ENCODE assay signal across 19 cellular contexts in the genomic region with DNA sequence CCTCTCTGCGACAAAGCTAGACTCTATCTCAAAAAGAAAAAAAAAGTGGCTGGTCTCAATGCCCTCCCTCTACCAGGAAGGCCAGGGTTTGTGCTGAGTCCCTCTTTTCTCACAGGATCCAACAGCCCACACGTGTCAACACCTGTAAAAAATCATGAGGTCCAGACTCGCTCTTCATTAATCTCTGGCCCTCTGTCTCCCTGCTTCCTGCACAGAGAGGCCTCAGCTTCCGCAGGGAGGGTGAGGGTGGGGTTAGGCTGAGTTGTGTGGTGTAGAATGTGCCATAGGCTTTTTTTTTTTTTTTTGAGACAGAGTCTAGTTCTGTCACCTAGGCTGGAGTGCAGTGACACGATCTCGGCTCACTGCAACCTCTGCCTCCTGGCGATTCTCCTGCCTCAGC. TPM values are rescaled to one million over a fixed set of nuclear protein-coding genes. Genes with fewer than 3 reads are reported as not detected.
A peak's percentile ranks its signal among the peaks of the same experiment; 100 is the strongest.
DNase-seq lines count a peak whose midpoint lies in the region; ATAC-seq and TF ChIP-seq lines count a peak whose summit lies in the region.
"Had no signal": no experiment of that assay in that cellular context is flagged by ENCODE, and none has a peak within 500 bp of the region (broad histone marks: within the 10 kb centered on the region; RNA-seq: fewer than 3 reads in every experiment).

No MANE protein-coding gene starts in this region.

- peak overlapping the region; percentile 18 for H3K4me3 Mint-ChIP-seq in activated naive CD8-positive, alpha-beta T cell treated with anti-CD3 and anti-CD28 coated beads for 36 hours
- no peak overlapping the region for H3K4me3 Mint-ChIP-seq in activated naive CD8-positive, alpha-beta T cell treated with anti-CD3 and anti-CD28 coated beads, Interleukin-2, amount 50 U/mL, for 24 hours
- no peak overlapping the region for H3K4me3 Mint-ChIP-seq in activated naive CD8-positive, alpha-beta T cell treated with anti-CD3 and anti-CD28 coated beads, Interleukin-2, amount 10 ng/mL, durations not matched to agents 7 days and 5 days
- peak overlapping the region; percentile 20 for H3K4me3 Mint-ChIP-seq in type B pancreatic cell

- H3K4me2 ChIP-seq in OCI-LY7 (ENCODE audit: low read length), result peak overlapping the region; percentile 90

- peaks cover 63% of the 10 kb centered on the region for H3K36me3 ChIP-seq in OCI-LY7 (ENCODE audit: insufficient read depth, low read length)

- H3K27ac Mint-ChIP-seq in activated naive CD8-positive, alpha-beta T cell treated with anti-CD3 and anti-CD28 coated beads for 36 hours, result no peak overlapping the region
- H3K27ac Mint-ChIP-seq in activated naive CD8-positive, alpha-beta T cell treated with anti-CD3 and anti-CD28 coated beads, Interleukin-2, amount 50 U/mL, for 24 hours, result no peak overlapping the region
- H3K27ac Mint-ChIP-seq in activated naive CD8-positive, alpha-beta T cell treated with anti-CD3 and anti-CD28 coated beads, Interleukin-2, amount 10 ng/mL, durations not matched to agents 7 days and 5 days, result no peak overlapping the region
- H3K27ac Mint-ChIP-seq in type B pancreatic cell, result no peak overlapping the region

- H3K4me3 ChIP-seq in OCI-LY7 (ENCODE audit: low read depth, low read length, poor library complexity, severe bottlenecking), result peak overlapping the region; percentile 78
- H3K4me3 ChIP-seq: HAP-1, Peyer's patch had no signal

- H3K27me3 Mint-ChIP-seq in activated naive CD8-positive, alpha-beta T cell treated with anti-CD3 and anti-CD28 coated beads for 36 hours, result peaks cover 25% of the 10 kb centered on the region
- peaks cover 24% of the 10 kb centered on the region for H3K27me3 Mint-ChIP-seq in activated naive CD8-positive, alpha-beta T cell treated with anti-CD3 and anti-CD28 coated beads, Interleukin-2, amount 50 U/mL, for 24 hours
- H3K27me3 Mint-ChIP-seq in activated naive CD8-positive, alpha-beta T cell treated with anti-CD3 and anti-CD28 coated beads, Interleukin-2, amount 10 ng/mL, durations not matched to agents 7 days and 5 days, result peaks cover 24% of the 10 kb centered on the region
- peaks cover 46% of the 10 kb centered on the region for H3K27me3 Mint-ChIP-seq in type B pancreatic cell

- peaks cover 73% of the 10 kb centered on the region for H3K4me1 ChIP-seq in OCI-LY7 (ENCODE audit: insufficient read depth, low read length, poor library complexity, severe bottlenecking)

- H3K27ac ChIP-seq in OCI-LY7 (ENCODE audit: low read depth, low read length, poor library complexity, severe bottlenecking), result peak overlapping the region; percentile 90
- H3K27ac ChIP-seq: Peyer's patch had no signal

- no peaks in the 10 kb centered on the region for H4K20me1 ChIP-seq in OCI-LY7 (ENCODE audit: insufficient read depth, low read length)

- no peaks in the 10 kb centered on the region for H3K9me3 ChIP-seq in OCI-LY7 (ENCODE audit: low read length)
- H3K9me3 ChIP-seq: HAP-1, Peyer's patch had no signal

- CTCF ChIA-PET in OCI-LY7 (lab: Charles Lee; ENCODE audit: unreplicated experiment), result interaction anchor here (0.6 kb wide), 1 partner anchor 28 kb away, joined by 4 read pairs; no protein-coding TSS in a partner anchor

- no peaks in the 10 kb centered on the region for H3K9me2 ChIP-seq in OCI-LY7 (ENCODE audit: insufficient read depth, low read length)

- POLR2A ChIA-PET in OCI-LY7 (lab: Charles Lee), result interaction anchor here (1.2 kb wide), 1 partner anchor 9 kb away, joined by 4 read pairs; no protein-coding TSS in a partner anchor
- POLR2A ChIA-PET in activated naive CD8-positive, alpha-beta T cell treated with anti-CD3 and anti-CD28 coated beads, Interleukin-2, amount 10 ng/mL, durations not matched to agents 7 days and 5 days (lab: Charles Lee), result no interaction called here

- ATAC-seq in activated naive CD8-positive, alpha-beta T cell treated with anti-CD3 and anti-CD28 coated beads, Interleukin-2, amount 50 U/mL, for 24 hours, result no peak
- peak; percentile 21 for ATAC-seq in activated naive CD8-positive, alpha-beta T cell treated with anti-CD3 and anti-CD28 coated beads, Interleukin-2, amount 10 ng/mL, durations not matched to agents 7 days and 5 days (ENCODE audit: low read depth)
- ATAC-seq: SK-N-SH treated with all-trans-retinoic acid at 6 μM for 48 hours had no signal

- peaks cover 39% of the 10 kb centered on the region; the same call in 1 of the 2 replicates for H3K79me2 ChIP-seq in OCI-LY7 (ENCODE audit: insufficient read depth, low read depth, low read length)

- BruUV-seq in OCI-LY7 (replicated peaks; lab: Mats Ljungman, UMichigan), result no TSS peak

- peaks cover 6% of the 10 kb centered on the region for H3K36me3 Mint-ChIP-seq in activated naive CD8-positive, alpha-beta T cell treated with anti-CD3 and anti-CD28 coated beads for 36 hours
- H3K36me3 Mint-ChIP-seq in activated naive CD8-positive, alpha-beta T cell treated with anti-CD3 and anti-CD28 coated beads, Interleukin-2, amount 50 U/mL, for 24 hours (ENCODE audit: low read depth), result peaks cover 16% of the 10 kb centered on the region
- peaks cover 1% of the 10 kb centered on the region for H3K36me3 Mint-ChIP-seq in activated naive CD8-positive, alpha-beta T cell treated with anti-CD3 and anti-CD28 coated beads, Interleukin-2, amount 10 ng/mL, durations not matched to agents 7 days and 5 days
- peaks cover 19% of the 10 kb centered on the region for H3K36me3 Mint-ChIP-seq in type B pancreatic cell

- TF ChIP-seq CTCF in OCI-LY7 (conservative IDR thresholded peaks at IDR 0.05; ENCODE audit: low read length) (no peak), type B pancreatic cell (conservative IDR thresholded peaks at IDR 0.05) (no peak), GM20000 (IDR thresholded peaks at IDR 0.05; ENCODE audit: extremely low read depth, missing control alignments) (no peak)

- peaks cover 20% of the 10 kb centered on the region for H3K4me1 Mint-ChIP-seq in activated naive CD8-positive, alpha-beta T cell treated with anti-CD3 and anti-CD28 coated beads for 36 hours
- H3K4me1 Mint-ChIP-seq in activated naive CD8-positive, alpha-beta T cell treated with anti-CD3 and anti-CD28 coated beads, Interleukin-2, amount 50 U/mL, for 24 hours, result peaks cover 30% of the 10 kb centered on the region
- peaks cover 17% of the 10 kb centered on the region for H3K4me1 Mint-ChIP-seq in activated naive CD8-positive, alpha-beta T cell treated with anti-CD3 and anti-CD28 coated beads, Interleukin-2, amount 10 ng/mL, durations not matched to agents 7 days and 5 days
- H3K4me1 Mint-ChIP-seq in type B pancreatic cell (ENCODE audit: unreplicated experiment), result peaks cover 8% of the 10 kb centered on the region

- no peak overlapping the region for H2AFZ ChIP-seq in OCI-LY7 (ENCODE audit: low read length)

- intact Hi-C loops in OCI-LY7 (cut with micrococcal nuclease; ENCODE audit: unreplicated experiment), result no loop called here

- no peak for DNase-seq in activated naive CD8-positive, alpha-beta T cell treated with anti-CD3 and anti-CD28 coated beads for 36 hours
- DNase-seq in activated naive CD8-positive, alpha-beta T cell treated with anti-CD3 and anti-CD28 coated beads, Interleukin-2, amount 50 U/mL, for 24 hours, result no peak
- DNase-seq in OCI-LY7 (ENCODE audit: low spot score), result no peak
- no peak for DNase-seq in activated naive CD8-positive, alpha-beta T cell treated with anti-CD3 and anti-CD28 coated beads, Interleukin-2, amount 10 ng/mL, durations not matched to agents 7 days and 5 days
- no peak for DNase-seq in type B pancreatic cell (ENCODE audit: extremely low spot score, unreplicated experiment)
- no peak for DNase-seq in HK-2 (ENCODE audit: unreplicated experiment)
- no peak for DNase-seq in HuH-7.5 (ENCODE audit: low spot score)
- DNase-seq in GM20000 (ENCODE audit: low spot score), result no peak
- DNase-seq: COR-L47, DMS153, KG1, NCI-H1092, NCI-H2081 treated with DMSO at 0.1 percent for 48 hours, NCI-H510A treated with DMSO at 0.1 percent for 48 hours, Peyer's patch, SHP77 treated with DMSO at 0.1 percent for 48 hours had no signal

- H3K9me3 Mint-ChIP-seq in activated naive CD8-positive, alpha-beta T cell treated with anti-CD3 and anti-CD28 coated beads for 36 hours, result no peaks in the 10 kb centered on the region
- H3K9me3 Mint-ChIP-seq in activated naive CD8-positive, alpha-beta T cell treated with anti-CD3 and anti-CD28 coated beads, Interleukin-2, amount 50 U/mL, for 24 hours, result no peaks in the 10 kb centered on the region
- H3K9me3 Mint-ChIP-seq in activated naive CD8-positive, alpha-beta T cell treated with anti-CD3 and anti-CD28 coated beads, Interleukin-2, amount 10 ng/mL, durations not matched to agents 7 days and 5 days, result no peaks in the 10 kb centered on the region
- H3K9me3 Mint-ChIP-seq in type B pancreatic cell, result no peaks in the 10 kb centered on the region

RNA-seq across cellular contexts. Expression of gene CFAP73, which starts 6.1 kb away (rescaled TPM):
- total RNA-seq in activated naive CD8-positive, alpha-beta T cell treated with anti-CD3 and anti-CD28 coated beads for 36 hours, result 1 to 10 TPM in 1 of 2 experiments, under 1 TPM in 1; 0.16 to 1.0 TPM
- 14.0 and 26.9 TPM in 2 replicates for total RNA-seq in OCI-LY7 (2014; rRNA removed; shearing (Covaris generic))
- total RNA-seq in OCI-LY7 (2022), result 37.4 and 39.2 TPM in 2 replicates
- total RNA-seq in activated naive CD8-positive, alpha-beta T cell treated with anti-CD3 and anti-CD28 coated beads, Interleukin-2, amount 10 ng/mL, durations not matched to agents 7 days and 5 days, result under 1 TPM; 0.55 to 0.65 TPM
- 0.27 and 0.81 TPM in 2 replicates for total RNA-seq in type B pancreatic cell (ENCODE audit: low replicate concordance)
- total RNA-seq: M059J, Peyer's patch had no signal

RNA-seq across cellular contexts. Expression of gene RASAL1, which starts 20.1 kb away (rescaled TPM):
- 1 to 10 TPM; 1.3 to 1.9 TPM for total RNA-seq in activated naive CD8-positive, alpha-beta T cell treated with anti-CD3 and anti-CD28 coated beads for 36 hours
- total RNA-seq in OCI-LY7 (2014; rRNA removed; shearing (Covaris generic)), result 69.1 and 89.1 TPM in 2 replicates
- total RNA-seq in OCI-LY7 (2022), result 67.5 and 74.4 TPM in 2 replicates
- total RNA-seq in activated naive CD8-positive, alpha-beta T cell treated with anti-CD3 and anti-CD28 coated beads, Interleukin-2, amount 10 ng/mL, durations not matched to agents 7 days and 5 days, result 1 to 10 TPM; 1.0 to 2.3 TPM
- total RNA-seq in type B pancreatic cell (ENCODE audit: low replicate concordance), result 0.58 and 2.7 TPM in 2 replicates
- total RNA-seq: M059J had no signal

RNA-seq across cellular contexts. Expression of gene DDX54, which starts 29.6 kb away (rescaled TPM):
- total RNA-seq in activated naive CD8-positive, alpha-beta T cell treated with anti-CD3 and anti-CD28 coated beads for 36 hours, result 100 to 1,000 TPM; 136 to 145 TPM
- 86.0 and 87.2 TPM in 2 replicates for total RNA-seq in OCI-LY7 (2014; rRNA removed; shearing (Covaris generic))
- total RNA-seq in OCI-LY7 (2022) (145 and 150 TPM in 2 replicates), type B pancreatic cell (ENCODE audit: low replicate concordance) (53.9 and 66.1 TPM in 2 replicates)
- 10 to 100 TPM; 70.1 to 74.2 TPM for total RNA-seq in activated naive CD8-positive, alpha-beta T cell treated with anti-CD3 and anti-CD28 coated beads, Interleukin-2, amount 10 ng/mL, durations not matched to agents 7 days and 5 days

RNA-seq across cellular contexts. Expression of gene RITA1, which starts 29.9 kb away (rescaled TPM):
- 10 to 100 TPM; 28.9 to 31.1 TPM for total RNA-seq in activated naive CD8-positive, alpha-beta T cell treated with anti-CD3 and anti-CD28 coated beads for 36 hours
- 72.5 and 90.8 TPM in 2 replicates for total RNA-seq in OCI-LY7 (2014; rRNA removed; shearing (Covaris generic))
- total RNA-seq in OCI-LY7 (2022), result 59.5 and 68.6 TPM in 2 replicates
- 10 to 100 TPM; 18.5 to 21.5 TPM for total RNA-seq in activated naive CD8-positive, alpha-beta T cell treated with anti-CD3 and anti-CD28 coated beads, Interleukin-2, amount 10 ng/mL, durations not matched to agents 7 days and 5 days
- 19.0 and 21.7 TPM in 2 replicates for total RNA-seq in type B pancreatic cell (ENCODE audit: low replicate concordance)

Comparison
In these comparisons a context has a peak if more than half of its experiments do, and no peak if none do; other contexts are left out.
1. H3K4me3 Mint-ChIP-seq: peak in activated naive CD8-positive, alpha-beta T cell treated with anti-CD3 and anti-CD28 coated beads for 36 hours (single experiment) and type B pancreatic cell (single experiment); none in activated naive CD8-positive, alpha-beta T cell treated with anti-CD3 and anti-CD28 coated beads, Interleukin-2, amount 50 U/mL, for 24 hours (single experiment) and activated naive CD8-positive, alpha-beta T cell treated with anti-CD3 and anti-CD28 coated beads, Interleukin-2, amount 10 ng/mL, durations not matched to agents 7 days and 5 days (single experiment).
2. RNA of gene RASAL1, which starts 20.1 kb away (total RNA-seq): 67.5 to 89.1 TPM in OCI-LY7; 1.0 to 2.3 TPM in activated naive CD8-positive, alpha-beta T cell treated with anti-CD3 and anti-CD28 coated beads, Interleukin-2, amount 10 ng/mL, durations not matched to agents 7 days and 5 days, 1.3 to 1.9 TPM in activated naive CD8-positive, alpha-beta T cell treated with anti-CD3 and anti-CD28 coated beads for 36 hours and 0.58 to 2.7 TPM in type B pancreatic cell; every median in the first group is over 10 times any median in the second.